1 cellular context compared by ENCODE assay signal in the genomic region with DNA sequence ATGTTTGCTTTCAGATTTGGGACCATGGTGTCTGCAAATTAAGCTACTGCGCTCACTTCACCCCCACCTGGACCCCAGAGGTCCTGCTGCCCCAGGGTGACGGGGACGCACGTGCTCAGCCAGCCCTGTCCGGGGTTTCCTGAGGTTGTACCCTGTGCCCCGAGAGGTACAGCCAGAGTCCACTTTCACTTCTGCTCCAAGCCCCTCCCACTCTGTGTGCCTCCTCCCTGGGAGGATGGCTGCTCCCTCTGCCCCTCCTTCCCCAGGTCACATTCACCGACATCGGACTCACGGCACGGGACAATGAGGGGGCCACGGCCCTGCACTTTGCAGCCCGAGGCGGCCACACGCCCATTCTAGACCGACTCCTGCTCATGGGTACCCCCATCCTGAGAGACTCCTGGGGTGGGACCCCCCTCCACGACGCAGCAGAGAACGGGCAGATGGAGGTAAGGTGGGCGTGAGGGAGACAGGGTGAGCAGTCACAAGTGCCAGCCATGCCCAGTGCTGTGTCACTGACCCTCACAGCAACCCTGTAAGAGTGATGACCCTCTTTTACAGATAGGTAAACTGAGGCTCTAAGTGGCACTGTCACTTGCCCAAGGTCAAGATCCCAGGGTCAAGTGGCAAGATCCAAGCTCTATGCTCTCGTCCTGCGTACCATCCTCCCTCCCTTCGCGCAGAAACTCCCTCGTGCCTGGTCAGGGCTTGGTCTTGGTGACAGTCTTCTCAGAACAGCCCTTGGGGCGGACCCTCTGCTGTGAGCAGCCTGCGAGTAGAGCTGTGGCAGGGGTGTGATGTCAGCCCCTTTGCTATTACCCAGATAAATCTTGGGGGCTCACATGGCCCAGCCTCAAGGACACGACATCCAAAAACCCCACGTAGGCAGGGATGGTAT.
A peak's percentile ranks its signal among the peaks of the same experiment; 100 is the strongest.
TF ChIP-seq lines count a peak whose summit lies in the region.

No MANE protein-coding gene starts in this region.

TF ChIP-seq in HepG2, 621 proteins besides CTCF, POLR2A, EP300 and RAD21 (continued from another document and continues in another):
- TF ChIP-seq, protein P1, sequence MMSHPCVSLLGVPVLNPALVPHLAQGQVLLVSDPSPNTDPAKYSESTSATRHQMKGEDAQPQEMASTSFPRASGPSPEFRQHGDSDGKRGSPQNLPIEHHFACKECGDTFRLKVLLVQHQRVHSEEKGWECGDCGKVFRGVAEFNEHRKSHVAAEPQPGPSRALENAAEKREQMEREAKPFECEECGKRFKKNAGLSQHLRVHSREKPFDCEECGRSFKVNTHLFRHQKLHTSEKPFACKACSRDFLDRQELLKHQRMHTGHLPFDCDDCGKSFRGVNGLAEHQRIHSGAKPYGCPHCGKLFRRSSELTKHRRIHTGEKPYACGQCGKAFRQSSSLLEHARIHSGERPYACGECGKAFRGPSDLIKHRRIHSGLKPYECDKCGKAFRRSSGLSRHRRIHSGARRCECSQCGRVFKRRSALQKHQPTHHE (CRISPR knock-in tag; IDR thresholded peaks at IDR 0.05; ENCODE audit: borderline replicate concordance), result no peak
- TF ChIP-seq, protein P2, sequence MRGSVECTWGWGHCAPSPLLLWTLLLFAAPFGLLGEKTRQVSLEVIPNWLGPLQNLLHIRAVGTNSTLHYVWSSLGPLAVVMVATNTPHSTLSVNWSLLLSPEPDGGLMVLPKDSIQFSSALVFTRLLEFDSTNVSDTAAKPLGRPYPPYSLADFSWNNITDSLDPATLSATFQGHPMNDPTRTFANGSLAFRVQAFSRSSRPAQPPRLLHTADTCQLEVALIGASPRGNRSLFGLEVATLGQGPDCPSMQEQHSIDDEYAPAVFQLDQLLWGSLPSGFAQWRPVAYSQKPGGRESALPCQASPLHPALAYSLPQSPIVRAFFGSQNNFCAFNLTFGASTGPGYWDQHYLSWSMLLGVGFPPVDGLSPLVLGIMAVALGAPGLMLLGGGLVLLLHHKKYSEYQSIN (CRISPR knock-in tag; IDR thresholded peaks at IDR 0.05; ENCODE audit: borderline replicate concordance), result no peak
- TF ChIP-seq, protein P3, sequence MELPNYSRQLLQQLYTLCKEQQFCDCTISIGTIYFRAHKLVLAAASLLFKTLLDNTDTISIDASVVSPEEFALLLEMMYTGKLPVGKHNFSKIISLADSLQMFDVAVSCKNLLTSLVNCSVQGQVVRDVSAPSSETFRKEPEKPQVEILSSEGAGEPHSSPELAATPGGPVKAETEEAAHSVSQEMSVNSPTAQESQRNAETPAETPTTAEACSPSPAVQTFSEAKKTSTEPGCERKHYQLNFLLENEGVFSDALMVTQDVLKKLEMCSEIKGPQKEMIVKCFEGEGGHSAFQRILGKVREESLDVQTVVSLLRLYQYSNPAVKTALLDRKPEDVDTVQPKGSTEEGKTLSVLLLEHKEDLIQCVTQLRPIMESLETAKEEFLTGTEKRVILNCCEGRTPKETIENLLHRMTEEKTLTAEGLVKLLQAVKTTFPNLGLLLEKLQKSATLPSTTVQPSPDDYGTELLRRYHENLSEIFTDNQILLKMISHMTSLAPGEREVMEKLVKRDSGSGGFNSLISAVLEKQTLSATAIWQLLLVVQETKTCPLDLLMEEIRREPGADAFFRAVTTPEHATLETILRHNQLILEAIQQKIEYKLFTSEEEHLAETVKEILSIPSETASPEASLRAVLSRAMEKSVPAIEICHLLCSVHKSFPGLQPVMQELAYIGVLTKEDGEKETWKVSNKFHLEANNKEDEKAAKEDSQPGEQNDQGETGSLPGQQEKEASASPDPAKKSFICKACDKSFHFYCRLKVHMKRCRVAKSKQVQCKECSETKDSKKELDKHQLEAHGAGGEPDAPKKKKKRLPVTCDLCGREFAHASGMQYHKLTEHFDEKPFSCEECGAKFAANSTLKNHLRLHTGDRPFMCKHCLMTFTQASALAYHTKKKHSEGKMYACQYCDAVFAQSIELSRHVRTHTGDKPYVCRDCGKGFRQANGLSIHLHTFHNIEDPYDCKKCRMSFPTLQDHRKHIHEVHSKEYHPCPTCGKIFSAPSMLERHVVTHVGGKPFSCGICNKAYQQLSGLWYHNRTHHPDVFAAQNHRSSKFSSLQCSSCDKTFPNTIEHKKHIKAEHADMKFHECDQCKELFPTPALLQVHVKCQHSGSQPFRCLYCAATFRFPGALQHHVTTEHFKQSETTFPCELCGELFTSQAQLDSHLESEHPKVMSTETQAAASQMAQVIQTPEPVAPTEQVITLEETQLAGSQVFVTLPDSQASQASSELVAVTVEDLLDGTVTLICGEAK (IDR thresholded peaks at IDR 0.05), result no peak
- TF ChIP-seq, protein P3 (CRISPR knock-in tag; IDR thresholded peaks at IDR 0.05), result peak; percentile 34; the same call in 1 of the 2 replicates
- TF ChIP-seq MIXL1 (CRISPR knock-in tag; IDR thresholded peaks at IDR 0.05), result 0 out of 2 replicates have a peak, but pooled peaks have one; percentile 12
- TF ChIP-seq, protein P4, sequence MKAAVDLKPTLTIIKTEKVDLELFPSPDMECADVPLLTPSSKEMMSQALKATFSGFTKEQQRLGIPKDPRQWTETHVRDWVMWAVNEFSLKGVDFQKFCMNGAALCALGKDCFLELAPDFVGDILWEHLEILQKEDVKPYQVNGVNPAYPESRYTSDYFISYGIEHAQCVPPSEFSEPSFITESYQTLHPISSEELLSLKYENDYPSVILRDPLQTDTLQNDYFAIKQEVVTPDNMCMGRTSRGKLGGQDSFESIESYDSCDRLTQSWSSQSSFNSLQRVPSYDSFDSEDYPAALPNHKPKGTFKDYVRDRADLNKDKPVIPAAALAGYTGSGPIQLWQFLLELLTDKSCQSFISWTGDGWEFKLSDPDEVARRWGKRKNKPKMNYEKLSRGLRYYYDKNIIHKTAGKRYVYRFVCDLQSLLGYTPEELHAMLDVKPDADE (CRISPR knock-in tag; IDR thresholded peaks at IDR 0.05), result no peak
- TF ChIP-seq NKX3-1 (CRISPR knock-in tag; IDR thresholded peaks at IDR 0.05), result peak; percentile 42; the same call in 1 of the 2 replicates
- TF ChIP-seq ZNF749 (CRISPR knock-in tag; IDR thresholded peaks at IDR 0.05; ENCODE audit: borderline replicate concordance), result no peak
- TF ChIP-seq RXRB (CRISPR knock-in tag; IDR thresholded peaks at IDR 0.05; ENCODE audit: borderline replicate concordance), result peak; percentile 68; the same call in 1 of the 2 replicates
- no peak for TF ChIP-seq TRIM24 (CRISPR knock-in tag; IDR thresholded peaks at IDR 0.05)
- TF ChIP-seq, protein P5, sequence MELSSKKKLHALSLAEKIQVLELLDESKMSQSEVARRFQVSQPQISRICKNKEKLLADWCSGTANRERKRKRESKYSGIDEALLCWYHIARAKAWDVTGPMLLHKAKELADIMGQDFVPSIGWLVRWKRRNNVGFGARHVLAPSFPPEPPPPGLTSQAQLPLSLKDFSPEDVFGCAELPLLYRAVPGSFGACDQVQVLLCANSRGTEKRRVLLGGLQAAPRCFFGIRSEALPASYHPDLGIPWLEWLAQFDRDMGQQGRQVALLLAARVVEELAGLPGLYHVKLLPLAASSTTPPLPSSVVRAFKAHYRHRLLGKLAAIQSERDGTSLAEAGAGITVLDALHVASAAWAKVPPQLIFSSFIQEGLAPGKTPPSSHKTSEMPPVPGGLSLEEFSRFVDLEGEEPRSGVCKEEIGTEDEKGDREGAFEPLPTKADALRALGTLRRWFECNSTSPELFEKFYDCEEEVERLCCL (CRISPR knock-in tag; IDR thresholded peaks at IDR 0.05; ENCODE audit: borderline replicate concordance), result no peak
- TF ChIP-seq, protein P6, sequence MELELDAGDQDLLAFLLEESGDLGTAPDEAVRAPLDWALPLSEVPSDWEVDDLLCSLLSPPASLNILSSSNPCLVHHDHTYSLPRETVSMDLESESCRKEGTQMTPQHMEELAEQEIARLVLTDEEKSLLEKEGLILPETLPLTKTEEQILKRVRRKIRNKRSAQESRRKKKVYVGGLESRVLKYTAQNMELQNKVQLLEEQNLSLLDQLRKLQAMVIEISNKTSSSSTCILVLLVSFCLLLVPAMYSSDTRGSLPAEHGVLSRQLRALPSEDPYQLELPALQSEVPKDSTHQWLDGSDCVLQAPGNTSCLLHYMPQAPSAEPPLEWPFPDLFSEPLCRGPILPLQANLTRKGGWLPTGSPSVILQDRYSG (CRISPR knock-in tag; IDR thresholded peaks at IDR 0.05), result no peak
- no peak for TF ChIP-seq MTF2 (CRISPR knock-in tag; IDR thresholded peaks at IDR 0.05; ENCODE audit: borderline replicate concordance)
- peak; percentile 75 for TF ChIP-seq HOXA5 (CRISPR knock-in tag; IDR thresholded peaks at IDR 0.05)
- no peak; the same call in 1 of the 2 replicates for TF ChIP-seq JUN (CRISPR knock-in tag; IDR thresholded peaks at IDR 0.05)
- no peak for TF ChIP-seq ZNF563 (CRISPR knock-in tag; IDR thresholded peaks at IDR 0.05)
- TF ChIP-seq, protein P7, sequence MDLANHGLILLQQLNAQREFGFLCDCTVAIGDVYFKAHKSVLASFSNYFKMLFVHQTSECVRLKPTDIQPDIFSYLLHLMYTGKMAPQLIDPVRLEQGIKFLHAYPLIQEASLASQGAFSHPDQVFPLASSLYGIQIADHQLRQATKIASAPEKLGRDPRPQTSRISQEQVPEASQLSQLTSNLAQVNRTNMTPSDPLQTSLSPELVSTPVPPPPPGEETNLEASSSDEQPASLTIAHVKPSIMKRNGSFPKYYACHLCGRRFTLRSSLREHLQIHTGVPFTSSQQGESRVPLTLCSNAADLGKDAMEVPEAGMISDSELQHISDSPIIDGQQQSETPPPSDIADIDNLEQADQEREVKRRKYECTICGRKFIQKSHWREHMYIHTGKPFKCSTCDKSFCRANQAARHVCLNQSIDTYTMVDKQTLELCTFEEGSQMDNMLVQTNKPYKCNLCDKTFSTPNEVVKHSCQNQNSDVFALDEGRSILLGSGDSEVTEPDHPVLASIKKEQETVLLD (CRISPR knock-in tag; IDR thresholded peaks at IDR 0.05; ENCODE audit: low read depth), result 0 out of 2 replicates have a peak, but pooled peaks have one; percentile 35
- TF ChIP-seq ZNF883 (CRISPR knock-in tag; IDR thresholded peaks at IDR 0.05; ENCODE audit: not compliant biosample characterization), result no peak
- TF ChIP-seq REXO4 (CRISPR knock-in tag; IDR thresholded peaks at IDR 0.05; ENCODE audit: borderline replicate concordance), result no peak
- TF ChIP-seq KAT7 (CRISPR knock-in tag; IDR thresholded peaks at IDR 0.05; ENCODE audit: borderline replicate concordance), result no peak
- TF ChIP-seq FOSL2 (CRISPR knock-in tag; IDR thresholded peaks at IDR 0.05), result no peak
- TF ChIP-seq ZNF136 (CRISPR knock-in tag; IDR thresholded peaks at IDR 0.05; ENCODE audit: low read depth), result no peak
- TF ChIP-seq RFX1 (IDR thresholded peaks at IDR 0.05), result no peak
- TF ChIP-seq, protein P8, sequence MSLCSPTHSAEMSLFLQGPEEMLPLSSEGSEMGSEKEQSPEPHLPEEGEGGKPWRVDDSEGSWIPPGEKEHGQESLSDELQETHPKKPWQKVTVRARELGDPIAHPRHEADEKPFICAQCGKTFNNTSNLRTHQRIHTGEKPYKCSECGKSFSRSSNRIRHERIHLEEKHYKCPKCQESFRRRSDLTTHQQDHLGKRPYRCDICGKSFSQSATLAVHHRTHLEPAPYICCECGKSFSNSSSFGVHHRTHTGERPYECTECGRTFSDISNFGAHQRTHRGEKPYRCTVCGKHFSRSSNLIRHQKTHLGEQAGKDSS (CRISPR knock-in tag; IDR thresholded peaks at IDR 0.05; ENCODE audit: borderline replicate concordance, low read depth), result no peak
- no peak for TF ChIP-seq ZNF891 (CRISPR knock-in tag; IDR thresholded peaks at IDR 0.05)
- TF ChIP-seq PPARG (CRISPR knock-in tag; conservative IDR thresholded peaks at IDR 0.05), result 0 out of 2 replicates have a peak, but pooled peaks have one; percentile 18
- no peak for TF ChIP-seq ZNF10 (CRISPR knock-in tag; IDR thresholded peaks at IDR 0.05; ENCODE audit: borderline replicate concordance, low read depth)
- no peak for TF ChIP-seq HDAC6 (IDR thresholded peaks at IDR 0.05; ENCODE audit: low read depth, low read length)
- TF ChIP-seq, protein P9, sequence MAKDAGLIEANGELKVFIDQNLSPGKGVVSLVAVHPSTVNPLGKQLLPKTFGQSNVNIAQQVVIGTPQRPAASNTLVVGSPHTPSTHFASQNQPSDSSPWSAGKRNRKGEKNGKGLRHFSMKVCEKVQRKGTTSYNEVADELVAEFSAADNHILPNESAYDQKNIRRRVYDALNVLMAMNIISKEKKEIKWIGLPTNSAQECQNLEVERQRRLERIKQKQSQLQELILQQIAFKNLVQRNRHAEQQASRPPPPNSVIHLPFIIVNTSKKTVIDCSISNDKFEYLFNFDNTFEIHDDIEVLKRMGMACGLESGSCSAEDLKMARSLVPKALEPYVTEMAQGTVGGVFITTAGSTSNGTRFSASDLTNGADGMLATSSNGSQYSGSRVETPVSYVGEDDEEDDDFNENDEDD (CRISPR knock-in tag; IDR thresholded peaks at IDR 0.05; ENCODE audit: borderline replicate concordance), result no peak
- TF ChIP-seq ZNF772 (CRISPR knock-in tag; IDR thresholded peaks at IDR 0.05), result no peak
- TF ChIP-seq GABPA (IDR thresholded peaks at IDR 0.05; ENCODE audit: low read depth, low read length), result no peak
- TF ChIP-seq GABPA (CRISPR knock-in tag; IDR thresholded peaks at IDR 0.05; ENCODE audit: low read depth), result no peak; the same call in 1 of the 2 replicates
- TF ChIP-seq MZF1 (CRISPR knock-in tag; IDR thresholded peaks at IDR 0.05; ENCODE audit: borderline replicate concordance), result no peak
- TF ChIP-seq HNRNPL (IDR thresholded peaks at IDR 0.05; ENCODE audit: low read depth, low read length), result no peak
- TF ChIP-seq EEA1 (CRISPR knock-in tag; IDR thresholded peaks at IDR 0.05; ENCODE audit: borderline replicate concordance), result 0 out of 2 replicates have a peak, but pooled peaks have one; percentile 78
- TF ChIP-seq STAT5B (CRISPR knock-in tag; IDR thresholded peaks at IDR 0.05), result no peak
- no peak for TF ChIP-seq ARID2 (CRISPR knock-in tag; IDR thresholded peaks at IDR 0.05; ENCODE audit: borderline replicate concordance)
- TF ChIP-seq ZNF383 (CRISPR knock-in tag; IDR thresholded peaks at IDR 0.05; ENCODE audit: borderline replicate concordance), result no peak
- TF ChIP-seq ZNF317 (CRISPR knock-in tag; IDR thresholded peaks at IDR 0.05), result no peak; the same call in 1 of the 2 replicates
